ENCODE assay signal across 9 cellular contexts in genomic region chrX:154712781-154713391, GRCh38. TPM values are rescaled to one million over a fixed set of nuclear protein-coding genes. Genes with fewer than 3 reads are reported as not detected.
DNase-seq lines count a peak whose midpoint lies in the region; ATAC-seq, FAIRE-seq and TF ChIP-seq lines count a peak whose summit lies in the region.
"Had no signal": no experiment of that assay in that cellular context is flagged by ENCODE, and none has a peak within 500 bp of the region (broad histone marks: within the 10 kb centered on the region; RNA-seq: fewer than 3 reads in every experiment).

No MANE protein-coding gene starts in this region.

- WGBS in small intestine, 3 donors: 53 to 73% (median 58%) methylated on average over 4 of the region's 4 CpGs

- peak; percentile 90 for ATAC-seq in CD8-positive, alpha-beta T cell
- peak; percentile 57 for ATAC-seq in GM19328 (IDR thresholded peaks at IDR 0.05; ENCODE audit: unreplicated experiment)
- ATAC-seq in HG03159 (IDR thresholded peaks at IDR 0.05; ENCODE audit: unreplicated experiment): peak; percentile 78

- H3K4me1 ChIP-seq in CD8-positive, alpha-beta T cell (ENCODE audit: insufficient read depth, low read length): peaks cover 30% of the 10 kb centered on the region
- H3K4me1 ChIP-seq in small intestine (ENCODE audit: control insufficient read depth in 2 of 2, insufficient read depth in 1 of 2, low read depth in 1 of 2, low read length in 1 of 2): no peaks in the 10 kb centered on the region

- no peak overlapping the region for H3K27ac ChIP-seq in CD8-positive, alpha-beta T cell (ENCODE audit: low read depth, low read length)
- peak overlapping the region in 1 of 2 donors; percentile 16 for H3K27ac ChIP-seq in small intestine (ENCODE audit: low read depth in 1 of 2, low read length in 1 of 2)

- H3K9me3 ChIP-seq in CD8-positive, alpha-beta T cell (ENCODE audit: low read length): no peaks in the 10 kb centered on the region
- no peaks in the 10 kb centered on the region for H3K9me3 ChIP-seq in small intestine (ENCODE audit: control insufficient read depth, low read depth)

- CTCF ChIA-PET in CD8-positive, alpha-beta T cell (lab: Charles Lee): interaction anchor here (0.7 to 1.9 kb wide), 5 partner anchors 13 to 50 kb away, joined by 3 to 16 read pairs (median 3); partner anchors contain the start of gene DKC1

- peaks cover 45% of the 10 kb centered on the region for H3K4me1 Mint-ChIP-seq in CD8-positive, alpha-beta T cell (ENCODE audit: low read depth)

- no peaks in the 10 kb centered on the region for H3K9me3 Mint-ChIP-seq in CD8-positive, alpha-beta T cell

- intact Hi-C loops in CD8-positive, alpha-beta T cell (cut with DNase I, micrococcal nuclease): loop anchor here in 1 of 2 experiments (10.0 kb wide), 1 partner anchor 132 kb away; no protein-coding TSS in a partner anchor
- intact Hi-C loops in head of caudate nucleus (cut with DNase I): no loop called here

- H3K27ac Mint-ChIP-seq in CD8-positive, alpha-beta T cell: peak overlapping the region; percentile 78

- TF ChIP-seq CTCF in CD8-positive, alpha-beta T cell (IDR thresholded peaks at IDR 0.05): no peak

- H3K4me3 ChIP-seq in CD8-positive, alpha-beta T cell (ENCODE audit: low read depth, low read length): no peak overlapping the region
- H3K4me3 ChIP-seq in small intestine (ENCODE audit: low read depth in 1 of 2, low read length in 2 of 2): no peak overlapping the region

- H3K36me3 ChIP-seq in CD8-positive, alpha-beta T cell (ENCODE audit: insufficient read depth, low read length): peaks cover 8% of the 10 kb centered on the region
- peaks cover 0 to 2% of the 10 kb centered on the region in 2 donors for H3K36me3 ChIP-seq in small intestine (ENCODE audit: control insufficient read depth in 2 of 2, insufficient read depth in 2 of 2, low read length in 2 of 2)

- H3K27me3 Mint-ChIP-seq in CD8-positive, alpha-beta T cell (ENCODE audit: low read depth): no peaks in the 10 kb centered on the region

- peaks cover 45% of the 10 kb centered on the region for H3K36me3 Mint-ChIP-seq in CD8-positive, alpha-beta T cell

- peak overlapping the region; percentile 33 for H3K4me3 Mint-ChIP-seq in CD8-positive, alpha-beta T cell

- H3K27me3 ChIP-seq in CD8-positive, alpha-beta T cell (ENCODE audit: insufficient read depth, low read length): no peaks in the 10 kb centered on the region
- no peaks in the 10 kb centered on the region for H3K27me3 ChIP-seq in small intestine (ENCODE audit: control insufficient read depth in 2 of 2, insufficient read depth in 2 of 2, low read length in 2 of 2)

- no peak for FAIRE-seq in small intestine (lab: Jason Lieb, UNC)

- peak in 4 of 7 experiments; percentile 17 to 58 (median 34) for DNase-seq in CD8-positive, alpha-beta T cell
- peak; percentile 13 for DNase-seq in activated effector memory CD4-positive, alpha-beta T cell treated with Interleukin-2 at 50 U/mL for 16 hours
- DNase-seq in small intestine (peak; percentile 26), head of caudate nucleus (no peak), putamen (ENCODE audit: low spot score) (no peak)
- no peak for DNase-seq in stimulated activated CD4-positive, alpha-beta T cell treated with anti-CD3 and anti-CD28 coated beads, Interleukin-2, amount 100 ng/mL, for 48 hours

- POLR2A ChIA-PET in CD8-positive, alpha-beta T cell (lab: Charles Lee): interaction anchor here (0.6 kb wide), 1 partner anchor 25 kb away, joined by 4 read pairs; no protein-coding TSS in a partner anchor

RNA-seq across cellular contexts. Expression of gene GAB3, which starts 38.0 kb away (rescaled TPM):
- total RNA-seq in CD8-positive, alpha-beta T cell: 1 to 10 TPM; 5.0 to 5.6 TPM
- 1 to 10 TPM; 1.1 to 1.6 (median 1.1) TPM for polyA plus RNA-seq in small intestine
- total RNA-seq: epithelial cell of proximal tubule had no signal

RNA-seq across cellular contexts. Expression of gene DKC1, which starts 49.8 kb away (rescaled TPM):
- 10 to 100 TPM; 68.0 to 72.8 TPM for total RNA-seq in CD8-positive, alpha-beta T cell
- polyA plus RNA-seq in small intestine: 10 to 100 TPM; 12.5 to 56.0 (median 19.7) TPM

RNA-seq across cellular contexts. Expression of gene CTAG2, which starts 59.5 kb away (rescaled TPM):
- total RNA-seq in CD8-positive, alpha-beta T cell: not detected
- polyA plus RNA-seq in small intestine: 1 to 10 TPM in 1 of 3 donors, not detected in 2; 7.8 TPM
- total RNA-seq: epithelial cell of proximal tubule had no signal

Comparison
In these comparisons a context has a peak if more than half of its experiments do, and no peak if none do; other contexts are left out.
1. DNase-seq: peak in CD8-positive, alpha-beta T cell (4 of 7), activated effector memory CD4-positive, alpha-beta T cell treated with Interleukin-2 at 50 U/mL for 16 hours (single experiment) and small intestine (single experiment); none in stimulated activated CD4-positive, alpha-beta T cell treated with anti-CD3 and anti-CD28 coated beads, Interleukin-2, amount 100 ng/mL, for 48 hours (0 of 2), head of caudate nucleus (0 of 42) and putamen (single experiment).
2. Peak in every context shown above with its lines, with median percentiles within 50 percentile points of each other: ATAC-seq.